ENCODE assay signal across 18 cellular contexts in the genomic region with DNA sequence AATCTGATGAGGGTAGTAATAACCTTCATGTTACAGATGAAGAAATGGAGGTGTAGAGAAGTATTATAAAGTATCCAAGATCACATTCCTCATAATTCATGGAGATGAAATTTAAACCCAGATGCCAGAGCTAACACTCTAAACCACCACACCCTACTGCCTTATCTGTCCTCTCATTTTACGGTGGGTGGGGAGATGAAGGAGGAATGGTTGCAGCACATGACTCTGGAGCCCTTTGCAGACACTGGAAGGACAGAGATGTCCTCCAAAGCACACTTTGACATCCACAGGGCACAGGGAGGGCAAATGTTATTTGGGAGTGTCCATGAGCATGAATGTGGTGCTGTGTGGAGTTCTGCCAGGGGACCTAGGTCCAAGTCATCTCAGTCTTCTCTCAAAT. TPM values are rescaled to one million over a fixed set of nuclear protein-coding genes. Genes with fewer than 3 reads are reported as not detected.
A peak's percentile ranks its signal among the peaks of the same experiment; 100 is the strongest.
DNase-seq lines count a peak whose midpoint lies in the region; ATAC-seq, FAIRE-seq and TF ChIP-seq lines count a peak whose summit lies in the region.
"Had no signal": no experiment of that assay in that cellular context is flagged by ENCODE, and none has a peak within 500 bp of the region (broad histone marks: within the 10 kb centered on the region; RNA-seq: fewer than 3 reads in every experiment).

No MANE protein-coding gene starts in this region.

- no peak overlapping the region for H3K9ac ChIP-seq in mucosa of rectum (ENCODE audit: low read depth in 1 of 2, low read length in 2 of 2)
- H3K9ac ChIP-seq: BLaER1, GM23248 had no signal

- no peaks in the 10 kb centered on the region for H3K36me3 Mint-ChIP-seq in stimulated activated effector memory CD8-positive, alpha-beta T cell treated with anti-CD3 and anti-CD28 coated beads, Interleukin-12 subunit alpha, Interleukin-12 subunit beta, amount 100 ng/mL, for 72 hours

- no peaks in the 10 kb centered on the region for H3K36me3 ChIP-seq in mucosa of rectum (ENCODE audit: control insufficient read depth in 2 of 2, insufficient read depth in 2 of 2, low read length in 2 of 2)
- H3K36me3 ChIP-seq in small intestine (ENCODE audit: control insufficient read depth in 2 of 2, insufficient read depth in 2 of 2, low read length in 2 of 2) = peaks cover 0 to 1% of the 10 kb centered on the region in 2 donors
- H3K36me3 ChIP-seq: BLaER1 had no signal

- H3K4me1 ChIP-seq in mucosa of rectum (ENCODE audit: control insufficient read depth in 2 of 2, insufficient read depth in 2 of 2, low read length in 2 of 2) (peaks cover 30 to 44% of the 10 kb centered on the region in 2 donors), small intestine (ENCODE audit: control insufficient read depth in 2 of 2, insufficient read depth in 1 of 2, low read depth in 1 of 2, low read length in 1 of 2) (peaks cover 6 to 11% of the 10 kb centered on the region in 2 donors)

- peak overlapping the region; percentile 85 for H3K27ac ChIP-seq in VCaP
- peak overlapping the region; percentile 59 to 76 for H3K27ac ChIP-seq in mucosa of rectum (ENCODE audit: low read depth in 2 of 2, low read length in 2 of 2)
- peak overlapping the region; percentile 44 to 69 for H3K27ac ChIP-seq in small intestine (ENCODE audit: low read depth in 1 of 2, low read length in 1 of 2)
- H3K27ac ChIP-seq: A549, BLaER1, GM23248 had no signal

- H3K27me3 ChIP-seq in mucosa of rectum (ENCODE audit: control insufficient read depth in 2 of 2, insufficient read depth in 2 of 2, low read length in 2 of 2) (no peaks in the 10 kb centered on the region), small intestine (ENCODE audit: control insufficient read depth in 2 of 2, insufficient read depth in 2 of 2, low read length in 2 of 2) (no peaks in the 10 kb centered on the region)
- H3K27me3 ChIP-seq: BLaER1 had no signal

- no peaks in the 10 kb centered on the region for H3K9me3 ChIP-seq in mucosa of rectum (ENCODE audit: control insufficient read depth in 2 of 2, low read length in 2 of 2)
- no peaks in the 10 kb centered on the region for H3K9me3 ChIP-seq in small intestine (ENCODE audit: control insufficient read depth, low read depth)
- H3K9me3 ChIP-seq: A549 had no signal

- ATAC-seq in stimulated activated effector memory CD8-positive, alpha-beta T cell treated with anti-CD3 and anti-CD28 coated beads, Interleukin-12 subunit alpha, Interleukin-12 subunit beta, amount 100 ng/mL, for 72 hours = no peak
- ATAC-seq in HG03571 (IDR thresholded peaks at IDR 0.05; ENCODE audit: unreplicated experiment) = no peak
- ATAC-seq: A549, GM12878, HCT116 had no signal

- H3K4me3 ChIP-seq in mucosa of rectum (ENCODE audit: low read length in 2 of 2) (peak overlapping the region; percentile 38 to 56), small intestine (ENCODE audit: low read depth in 1 of 2, low read length in 2 of 2) (peak overlapping the region in 1 of 2 donors; percentile 33)
- H3K4me3 ChIP-seq: A549, BLaER1, GM12878, GM23248 had no signal

- H3K4me1 Mint-ChIP-seq in stimulated activated effector memory CD8-positive, alpha-beta T cell treated with anti-CD3 and anti-CD28 coated beads, Interleukin-12 subunit alpha, Interleukin-12 subunit beta, amount 100 ng/mL, for 72 hours = no peaks in the 10 kb centered on the region
- H3K4me1 Mint-ChIP-seq: CD4-positive, CD25-positive, alpha-beta regulatory T cell had no signal

- WGBS in small intestine, 3 donors = 13 to 32% (median 16%) methylated on average over 1 of the region's 1 CpG

- no peak overlapping the region for H3K4me3 Mint-ChIP-seq in stimulated activated effector memory CD8-positive, alpha-beta T cell treated with anti-CD3 and anti-CD28 coated beads, Interleukin-12 subunit alpha, Interleukin-12 subunit beta, amount 100 ng/mL, for 72 hours
- H3K4me3 Mint-ChIP-seq: CD4-positive, CD25-positive, alpha-beta regulatory T cell had no signal

- H3K9me3 Mint-ChIP-seq in stimulated activated effector memory CD8-positive, alpha-beta T cell treated with anti-CD3 and anti-CD28 coated beads, Interleukin-12 subunit alpha, Interleukin-12 subunit beta, amount 100 ng/mL, for 72 hours = no peaks in the 10 kb centered on the region

- no peak for TF ChIP-seq CTCF in VCaP (conservative IDR thresholded peaks at IDR 0.05)

- DNase-seq in NCI-H226 = peak; percentile 5
- DNase-seq in small intestine = peak; percentile 82
- no peak for DNase-seq in NCI-H1105 treated with DMSO at 0.1 percent for 48 hours (lab: John Stamatoyannopoulos, UW)
- no peak for DNase-seq in stimulated activated effector memory CD8-positive, alpha-beta T cell treated with anti-CD3 and anti-CD28 coated beads, Interleukin-12 subunit alpha, Interleukin-12 subunit beta, amount 100 ng/mL, for 72 hours (ENCODE audit: low spot score in 2 of 2)
- no peak for DNase-seq in EL
- DNase-seq: AML-193; CD4-positive, CD25-positive, alpha-beta regulatory T cell; GM23248 had no signal

- no peak for FAIRE-seq in small intestine (lab: Jason Lieb, UNC)
- FAIRE-seq: A549, GM12878, GM18507, H54 had no signal

- H3K27ac Mint-ChIP-seq in stimulated activated effector memory CD8-positive, alpha-beta T cell treated with anti-CD3 and anti-CD28 coated beads, Interleukin-12 subunit alpha, Interleukin-12 subunit beta, amount 100 ng/mL, for 72 hours = no peak overlapping the region
- H3K27ac Mint-ChIP-seq: CD4-positive, CD25-positive, alpha-beta regulatory T cell had no signal

RNA-seq across cellular contexts. Expression of a gene that starts 1.1 kb away (rescaled TPM):
- 10 to 100 TPM; 23.1 to 40.5 (median 39.2) TPM for polyA plus RNA-seq in small intestine
- polyA plus RNA-seq: CD4-positive, CD25-positive, alpha-beta regulatory T cell; GM23248; IMR-90 had no signal

Comparison
In these comparisons a context has a peak if more than half of its experiments do, and no peak if none do; other contexts are left out.
1. DNase-seq: peak in NCI-H226 (single experiment) and small intestine (single experiment); none in NCI-H1105 treated with DMSO at 0.1 percent for 48 hours (single experiment), stimulated activated effector memory CD8-positive, alpha-beta T cell treated with anti-CD3 and anti-CD28 coated beads, Interleukin-12 subunit alpha, Interleukin-12 subunit beta, amount 100 ng/mL, for 72 hours (0 of 2) and EL (single experiment).
2. Peak in every context shown above with its lines, with median percentiles within 50 percentile points of each other: H3K27ac ChIP-seq.